Comparison of ENCODE assay signal across 1 cellular context in the genomic region with DNA sequence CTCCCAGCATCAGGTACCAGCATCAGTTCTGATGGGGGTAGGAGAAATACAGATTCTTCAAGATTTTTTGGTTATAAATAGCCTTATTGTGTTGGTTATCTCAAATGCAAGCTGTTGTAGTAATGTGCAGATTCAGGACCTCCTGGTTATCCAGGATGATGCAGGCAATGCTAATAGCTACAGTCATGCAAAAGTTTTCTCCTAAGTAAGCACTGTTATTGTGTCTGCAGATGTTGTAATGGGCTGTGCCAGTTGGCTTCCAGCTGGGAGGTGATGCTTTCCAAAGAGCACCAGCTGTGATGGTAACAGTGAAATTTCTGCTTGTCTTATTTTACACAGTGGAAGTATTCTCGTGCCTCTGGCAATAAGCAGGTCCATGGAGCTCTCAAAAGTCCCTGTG.
TF ChIP-seq lines count a peak whose summit lies in the region.

No MANE protein-coding gene starts in this region.

TF ChIP-seq in WTC11, 78 proteins besides CTCF, POLR2A, EP300 and RAD21 (continued from another document):
- TF ChIP-seq, protein P1, sequence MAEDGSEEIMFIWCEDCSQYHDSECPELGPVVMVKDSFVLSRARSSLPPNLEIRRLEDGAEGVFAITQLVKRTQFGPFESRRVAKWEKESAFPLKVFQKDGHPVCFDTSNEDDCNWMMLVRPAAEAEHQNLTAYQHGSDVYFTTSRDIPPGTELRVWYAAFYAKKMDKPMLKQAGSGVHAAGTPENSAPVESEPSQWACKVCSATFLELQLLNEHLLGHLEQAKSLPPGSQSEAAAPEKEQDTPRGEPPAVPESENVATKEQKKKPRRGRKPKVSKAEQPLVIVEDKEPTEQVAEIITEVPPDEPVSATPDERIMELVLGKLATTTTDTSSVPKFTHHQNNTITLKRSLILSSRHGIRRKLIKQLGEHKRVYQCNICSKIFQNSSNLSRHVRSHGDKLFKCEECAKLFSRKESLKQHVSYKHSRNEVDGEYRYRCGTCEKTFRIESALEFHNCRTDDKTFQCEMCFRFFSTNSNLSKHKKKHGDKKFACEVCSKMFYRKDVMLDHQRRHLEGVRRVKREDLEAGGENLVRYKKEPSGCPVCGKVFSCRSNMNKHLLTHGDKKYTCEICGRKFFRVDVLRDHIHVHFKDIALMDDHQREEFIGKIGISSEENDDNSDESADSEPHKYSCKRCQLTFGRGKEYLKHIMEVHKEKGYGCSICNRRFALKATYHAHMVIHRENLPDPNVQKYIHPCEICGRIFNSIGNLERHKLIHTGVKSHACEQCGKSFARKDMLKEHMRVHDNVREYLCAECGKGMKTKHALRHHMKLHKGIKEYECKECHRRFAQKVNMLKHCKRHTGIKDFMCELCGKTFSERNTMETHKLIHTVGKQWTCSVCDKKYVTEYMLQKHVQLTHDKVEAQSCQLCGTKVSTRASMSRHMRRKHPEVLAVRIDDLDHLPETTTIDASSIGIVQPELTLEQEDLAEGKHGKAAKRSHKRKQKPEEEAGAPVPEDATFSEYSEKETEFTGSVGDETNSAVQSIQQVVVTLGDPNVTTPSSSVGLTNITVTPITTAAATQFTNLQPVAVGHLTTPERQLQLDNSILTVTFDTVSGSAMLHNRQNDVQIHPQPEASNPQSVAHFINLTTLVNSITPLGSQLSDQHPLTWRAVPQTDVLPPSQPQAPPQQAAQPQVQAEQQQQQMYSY (CRISPR knock-in tag; IDR thresholded peaks at IDR 0.05), result no peak
- TF ChIP-seq HMGA2 (CRISPR knock-in tag; IDR thresholded peaks at IDR 0.05), result no peak
- no peak for TF ChIP-seq GABPB1 (CRISPR knock-in tag; IDR thresholded peaks at IDR 0.05)
- TF ChIP-seq, protein P2, sequence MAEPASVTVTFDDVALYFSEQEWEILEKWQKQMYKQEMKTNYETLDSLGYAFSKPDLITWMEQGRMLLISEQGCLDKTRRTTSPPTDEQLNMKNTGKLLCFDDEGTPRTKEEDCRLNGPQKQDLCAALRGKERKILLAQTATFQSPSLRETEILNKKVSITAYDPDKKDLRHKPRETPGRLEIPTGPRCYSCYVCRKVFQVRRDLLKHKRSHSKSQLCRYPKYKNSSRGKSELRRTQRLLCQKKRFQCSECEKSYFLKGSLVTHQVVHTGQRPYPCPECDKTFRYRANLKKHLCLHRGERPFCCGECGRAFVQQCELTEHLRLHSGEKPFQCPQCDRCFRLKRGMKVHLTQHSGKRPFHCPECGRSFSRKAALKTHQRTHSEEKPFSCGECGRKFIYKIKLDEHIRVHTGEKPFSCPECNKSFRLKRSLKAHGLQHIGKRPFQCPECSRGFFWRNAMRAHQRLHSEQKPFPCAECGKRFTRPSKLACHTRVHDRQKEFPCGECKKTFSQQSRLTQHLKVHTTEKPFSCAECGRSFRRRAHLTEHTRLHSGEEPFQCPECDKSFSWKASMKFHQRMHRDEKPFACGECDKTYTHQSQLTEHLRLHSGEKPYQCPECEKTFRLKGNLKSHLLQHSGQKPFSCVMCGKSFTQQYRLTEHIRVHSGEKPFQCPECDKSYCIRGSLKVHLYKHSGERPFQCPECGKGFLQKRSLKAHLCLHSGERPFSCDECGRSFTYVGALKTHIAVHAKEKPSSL (CRISPR knock-in tag; conservative IDR thresholded peaks at IDR 0.05), result no peak
- peak; percentile 67; the same call in 1 of the 2 replicates for TF ChIP-seq ZNF423 (CRISPR knock-in tag; IDR thresholded peaks at IDR 0.05)
- TF ChIP-seq, protein P3, sequence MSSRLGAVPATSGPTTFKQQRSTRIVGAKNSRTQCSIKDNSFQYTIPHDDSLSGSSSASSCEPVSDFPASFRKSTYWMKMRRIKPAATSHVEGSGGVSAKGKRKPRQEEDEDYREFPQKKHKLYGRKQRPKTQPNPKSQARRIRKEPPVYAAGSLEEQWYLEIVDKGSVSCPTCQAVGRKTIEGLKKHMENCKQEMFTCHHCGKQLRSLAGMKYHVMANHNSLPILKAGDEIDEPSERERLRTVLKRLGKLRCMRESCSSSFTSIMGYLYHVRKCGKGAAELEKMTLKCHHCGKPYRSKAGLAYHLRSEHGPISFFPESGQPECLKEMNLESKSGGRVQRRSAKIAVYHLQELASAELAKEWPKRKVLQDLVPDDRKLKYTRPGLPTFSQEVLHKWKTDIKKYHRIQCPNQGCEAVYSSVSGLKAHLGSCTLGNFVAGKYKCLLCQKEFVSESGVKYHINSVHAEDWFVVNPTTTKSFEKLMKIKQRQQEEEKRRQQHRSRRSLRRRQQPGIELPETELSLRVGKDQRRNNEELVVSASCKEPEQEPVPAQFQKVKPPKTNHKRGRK (CRISPR knock-in tag; IDR thresholded peaks at IDR 0.05; ENCODE audit: borderline replicate concordance), result no peak
- 0 out of 2 replicates have a peak, but pooled peaks have one; percentile 13 for TF ChIP-seq ETV6 (CRISPR knock-in tag; IDR thresholded peaks at IDR 0.05)
- TF ChIP-seq CREM (CRISPR knock-in tag; IDR thresholded peaks at IDR 0.05), result 0 out of 2 replicates have a peak, but pooled peaks have one; percentile 37
- TF ChIP-seq, protein P4, sequence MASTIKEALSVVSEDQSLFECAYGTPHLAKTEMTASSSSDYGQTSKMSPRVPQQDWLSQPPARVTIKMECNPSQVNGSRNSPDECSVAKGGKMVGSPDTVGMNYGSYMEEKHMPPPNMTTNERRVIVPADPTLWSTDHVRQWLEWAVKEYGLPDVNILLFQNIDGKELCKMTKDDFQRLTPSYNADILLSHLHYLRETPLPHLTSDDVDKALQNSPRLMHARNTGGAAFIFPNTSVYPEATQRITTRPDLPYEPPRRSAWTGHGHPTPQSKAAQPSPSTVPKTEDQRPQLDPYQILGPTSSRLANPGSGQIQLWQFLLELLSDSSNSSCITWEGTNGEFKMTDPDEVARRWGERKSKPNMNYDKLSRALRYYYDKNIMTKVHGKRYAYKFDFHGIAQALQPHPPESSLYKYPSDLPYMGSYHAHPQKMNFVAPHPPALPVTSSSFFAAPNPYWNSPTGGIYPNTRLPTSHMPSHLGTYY (CRISPR knock-in tag; IDR thresholded peaks at IDR 0.05), result no peak
- peak; percentile 82 for TF ChIP-seq FOXK1 (CRISPR knock-in tag; IDR thresholded peaks at IDR 0.05)
- 0 out of 2 replicates have a peak, but pooled peaks have one; percentile 65 for TF ChIP-seq NFE2L1 (CRISPR knock-in tag; IDR thresholded peaks at IDR 0.05)
